ENCODE assay signal across 1 cellular context in the genomic region with DNA sequence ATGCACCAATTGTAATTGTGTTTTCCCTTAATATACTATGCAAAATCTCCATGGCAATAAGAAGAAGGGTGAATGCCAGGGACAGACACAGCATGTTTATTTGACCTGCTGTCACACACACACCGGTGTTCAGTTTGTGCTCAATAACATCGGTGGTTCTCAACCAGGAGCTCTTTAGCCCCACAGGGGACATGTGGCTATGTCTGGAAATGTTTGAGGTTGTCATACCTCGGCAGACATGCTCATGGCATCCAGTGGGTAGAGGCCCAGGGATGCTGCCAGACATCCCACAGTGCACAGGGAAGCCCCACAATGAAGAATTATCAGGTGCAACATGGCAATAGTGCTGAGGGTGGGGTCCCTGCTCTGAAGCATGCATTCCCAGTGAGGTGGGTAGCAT.
TF ChIP-seq lines count a peak whose summit lies in the region.

No MANE protein-coding gene starts in this region.

TF ChIP-seq in HCT116, 20 proteins besides CTCF, POLR2A, EP300 and RAD21:
- TF ChIP-seq TCF7L2 (IDR thresholded peaks at IDR 0.05; ENCODE audit: borderline replicate concordance, extremely low read depth, insufficient read depth, insufficient read length) = no peak
- TF ChIP-seq CBX3 (IDR thresholded peaks at IDR 0.05; ENCODE audit: low read depth) = no peak
- TF ChIP-seq SRF (IDR thresholded peaks at IDR 0.05; ENCODE audit: low read depth) = no peak
- no peak for TF ChIP-seq EGR1 (IDR thresholded peaks at IDR 0.05; ENCODE audit: low read depth)
- no peak for TF ChIP-seq YY1 (IDR thresholded peaks at IDR 0.05; ENCODE audit: extremely low read depth, insufficient replicate concordance, low read depth, low read length)
- TF ChIP-seq ELF1 (IDR thresholded peaks at IDR 0.05; ENCODE audit: borderline replicate concordance, low read depth) = no peak
- TF ChIP-seq CEBPB (IDR thresholded peaks at IDR 0.05; ENCODE audit: low read depth) = no peak
- TF ChIP-seq, protein P1, sequence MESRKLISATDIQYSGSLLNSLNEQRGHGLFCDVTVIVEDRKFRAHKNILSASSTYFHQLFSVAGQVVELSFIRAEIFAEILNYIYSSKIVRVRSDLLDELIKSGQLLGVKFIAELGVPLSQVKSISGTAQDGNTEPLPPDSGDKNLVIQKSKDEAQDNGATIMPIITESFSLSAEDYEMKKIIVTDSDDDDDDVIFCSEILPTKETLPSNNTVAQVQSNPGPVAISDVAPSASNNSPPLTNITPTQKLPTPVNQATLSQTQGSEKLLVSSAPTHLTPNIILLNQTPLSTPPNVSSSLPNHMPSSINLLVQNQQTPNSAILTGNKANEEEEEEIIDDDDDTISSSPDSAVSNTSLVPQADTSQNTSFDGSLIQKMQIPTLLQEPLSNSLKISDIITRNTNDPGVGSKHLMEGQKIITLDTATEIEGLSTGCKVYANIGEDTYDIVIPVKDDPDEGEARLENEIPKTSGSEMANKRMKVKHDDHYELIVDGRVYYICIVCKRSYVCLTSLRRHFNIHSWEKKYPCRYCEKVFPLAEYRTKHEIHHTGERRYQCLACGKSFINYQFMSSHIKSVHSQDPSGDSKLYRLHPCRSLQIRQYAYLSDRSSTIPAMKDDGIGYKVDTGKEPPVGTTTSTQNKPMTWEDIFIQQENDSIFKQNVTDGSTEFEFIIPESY (IDR thresholded peaks at IDR 0.05; ENCODE audit: extremely low read depth, insufficient replicate concordance, low read length) = no peak
- no peak for TF ChIP-seq MAX (IDR thresholded peaks at IDR 0.05)
- no peak for TF ChIP-seq SP1 (IDR thresholded peaks at IDR 0.05; ENCODE audit: low read depth)
- no peak for TF ChIP-seq SIN3A (IDR thresholded peaks at IDR 0.05; ENCODE audit: low read depth)
- no peak for TF ChIP-seq EZH2phosphoT487 (IDR thresholded peaks at IDR 0.05; ENCODE audit: borderline replicate concordance)
- TF ChIP-seq EZH2 (IDR thresholded peaks at IDR 0.05) = no peak
- TF ChIP-seq, protein P2, sequence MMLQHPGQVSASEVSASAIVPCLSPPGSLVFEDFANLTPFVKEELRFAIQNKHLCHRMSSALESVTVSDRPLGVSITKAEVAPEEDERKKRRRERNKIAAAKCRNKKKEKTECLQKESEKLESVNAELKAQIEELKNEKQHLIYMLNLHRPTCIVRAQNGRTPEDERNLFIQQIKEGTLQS (IDR thresholded peaks at IDR 0.05) = no peak
